Comparison of ENCODE assay signal across 16 cellular contexts in the genomic region with DNA sequence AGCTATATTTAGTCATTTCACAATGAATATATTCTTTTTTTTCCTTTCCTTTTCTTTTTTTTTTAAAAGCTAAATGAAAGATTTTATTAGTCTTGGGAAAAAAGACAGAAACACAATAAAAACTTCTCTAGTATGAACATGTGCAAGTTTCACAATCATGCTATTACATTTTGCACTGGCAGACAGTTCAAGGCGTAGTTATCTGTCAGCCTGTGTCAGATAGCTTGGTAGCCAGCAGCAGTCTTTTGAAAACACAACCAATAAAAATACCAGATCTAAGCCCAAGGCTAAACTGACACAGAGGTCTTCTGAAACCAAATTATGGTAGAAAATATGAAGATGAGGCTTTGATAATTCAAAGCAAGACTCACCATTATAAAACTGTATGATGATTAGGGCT.
A peak's percentile ranks its signal among the peaks of the same experiment; 100 is the strongest.
DNase-seq lines count a peak whose midpoint lies in the region; ATAC-seq, FAIRE-seq and TF ChIP-seq lines count a peak whose summit lies in the region.
"Had no signal": no experiment of that assay in that cellular context is flagged by ENCODE, and none has a peak within 500 bp of the region (broad histone marks: within the 10 kb centered on the region; RNA-seq: fewer than 3 reads in every experiment).

No MANE protein-coding gene starts in this region.

- H3F3A ChIP-seq in SK-N-SH (replicated peaks; ENCODE audit: insufficient read depth) (no peaks in the 10 kb centered on the region), neural cell (ENCODE audit: insufficient read depth, low read length, poor library complexity, severe bottlenecking) (no peaks in the 10 kb centered on the region)

- no peak overlapping the region for H2AFZ ChIP-seq in SK-N-SH (ENCODE audit: low read depth)
- no peak overlapping the region for H2AFZ ChIP-seq in neural cell (ENCODE audit: low read depth, low read length)

- no peaks in the 10 kb centered on the region for H3K79me2 ChIP-seq in SK-N-SH (ENCODE audit: insufficient read depth)
- no peaks in the 10 kb centered on the region for H3K79me2 ChIP-seq in neural cell (replicated peaks; ENCODE audit: insufficient read depth, low read length)

- H3K9ac ChIP-seq in SK-N-SH (no peak overlapping the region), neural cell (ENCODE audit: low read length) (no peak overlapping the region)

- H3K4me2 ChIP-seq in SK-N-SH (no peak overlapping the region), neural cell (ENCODE audit: low read length) (no peak overlapping the region)

- H3K9me3 ChIP-seq in SK-N-SH = no peaks in the 10 kb centered on the region
- no peaks in the 10 kb centered on the region for H3K9me3 ChIP-seq in neural cell (ENCODE audit: low read length)
- H3K9me3 ChIP-seq in right lobe of liver = no peaks in the 10 kb centered on the region
- H3K9me3 ChIP-seq: Caco-2 had no signal

- CTCF ChIA-PET in SK-N-SH (lab: Yijun Ruan, JAX) = no interaction called here

- no peak for DNase-seq in SK-N-SH
- DNase-seq in GM12891 (ENCODE audit: insufficient read length, low spot score) = no peak
- no peak for DNase-seq in type B pancreatic cell (ENCODE audit: extremely low spot score, unreplicated experiment)
- no peak for DNase-seq in right lobe of liver
- DNase-seq in erythroblast (lab: John Stamatoyannopoulos, UW) = no peak
- DNase-seq: Caco-2; CD8-positive, alpha-beta T cell; DND-41; GDM1; GOT3; H9 had no signal

- peak in 1 of 2 experiments; percentile 39; a peak in 1 of 4 replicates for TF ChIP-seq EP300 in SK-N-SH (IDR thresholded peaks at IDR 0.05; ENCODE audit: borderline replicate concordance in 1 of 2, low read depth in 1 of 2, low read length in 1 of 2)
- TF ChIP-seq EP300 in neural cell (conservative IDR thresholded peaks at IDR 0.05; ENCODE audit: poor library complexity, severe bottlenecking) = peak; percentile 38

- FAIRE-seq in GM12891 (lab: Jason Lieb, UNC) (peak; percentile 16), endometrium (lab: Jason Lieb, UNC) (peak; percentile 85)

- ATAC-seq in SK-N-SH treated with all-trans-retinoic acid at 6 μM for 48 hours (no peak), right lobe of liver (no peak)
- ATAC-seq: CD8-positive, alpha-beta T cell had no signal

- no peaks in the 10 kb centered on the region for H3K4me1 Mint-ChIP-seq in type B pancreatic cell (ENCODE audit: unreplicated experiment)

- no peaks in the 10 kb centered on the region for H3K36me3 ChIP-seq in SK-N-SH (replicated peaks in 1 of 2; ENCODE audit: control insufficient read depth in 1 of 2, insufficient read depth in 2 of 2, low read length in 1 of 2)
- H3K36me3 ChIP-seq in neural cell (ENCODE audit: insufficient read depth, low read length) = no peaks in the 10 kb centered on the region
- H3K36me3 ChIP-seq in right lobe of liver = no peaks in the 10 kb centered on the region

- H3K4me1 ChIP-seq in SK-N-SH (ENCODE audit: control insufficient read depth in 1 of 2, insufficient read depth in 2 of 2, low read depth in 1 of 2, low read length in 1 of 2) = no peaks in the 10 kb centered on the region; a peak in 1 of 4 replicates
- H3K4me1 ChIP-seq in right lobe of liver = no peaks in the 10 kb centered on the region
- H3K4me1 ChIP-seq: Caco-2 had no signal

- no peak overlapping the region for H3K4me3 Mint-ChIP-seq in type B pancreatic cell
- H3K4me3 Mint-ChIP-seq: CD14-positive monocyte; CD8-positive, alpha-beta T cell; H9 had no signal

- no peaks in the 10 kb centered on the region for H3K36me3 Mint-ChIP-seq in type B pancreatic cell
- H3K36me3 Mint-ChIP-seq: CD14-positive monocyte; CD8-positive, alpha-beta T cell had no signal

- intact Hi-C loops in right lobe of liver (cut with DNase I) = no loop called here

- H3K9me3 Mint-ChIP-seq in type B pancreatic cell = no peaks in the 10 kb centered on the region
- H3K9me3 Mint-ChIP-seq: CD14-positive monocyte; CD8-positive, alpha-beta T cell; H9 had no signal

- H3K27me3 ChIP-seq in SK-N-SH (ENCODE audit: insufficient read depth) = no peaks in the 10 kb centered on the region
- H3K27me3 ChIP-seq in neural cell (ENCODE audit: insufficient read depth, low read depth, low read length) = no peaks in the 10 kb centered on the region
- no peaks in the 10 kb centered on the region for H3K27me3 ChIP-seq in right lobe of liver

- H3K27ac ChIP-seq in SK-N-SH (ENCODE audit: low read depth in 2 of 2, low read length in 1 of 2) (no peak overlapping the region), neural cell (ENCODE audit: low read length) (no peak overlapping the region), right lobe of liver (no peak overlapping the region)
- H3K27ac ChIP-seq: 22Rv1 had no signal

- H3K27ac Mint-ChIP-seq in type B pancreatic cell = no peak overlapping the region
- H3K27ac Mint-ChIP-seq: CD14-positive monocyte; CD8-positive, alpha-beta T cell; H9 had no signal

- peaks cover 5% of the 10 kb centered on the region for H3K27me3 Mint-ChIP-seq in type B pancreatic cell

- POLR2A ChIA-PET in SK-N-SH (lab: Yijun Ruan, JAX) = no interaction called here

- H4K20me1 ChIP-seq in SK-N-SH (ENCODE audit: insufficient read depth) (no peaks in the 10 kb centered on the region), neural cell (ENCODE audit: insufficient read depth) (no peaks in the 10 kb centered on the region)

- no peak for TF ChIP-seq CTCF in SK-N-SH (IDR thresholded peaks at IDR 0.05)
- no peak for TF ChIP-seq CTCF in neural cell (IDR thresholded peaks at IDR 0.05; ENCODE audit: poor library complexity, severe bottlenecking)
- TF ChIP-seq CTCF in type B pancreatic cell (conservative IDR thresholded peaks at IDR 0.05) = no peak
- no peak for TF ChIP-seq CTCF in right lobe of liver (IDR thresholded peaks at IDR 0.05)

- no peaks in the 10 kb centered on the region for H3K9me2 ChIP-seq in SK-N-SH
- H3K9me2 ChIP-seq in neural cell (ENCODE audit: insufficient read depth, low read length) = no peaks in the 10 kb centered on the region

- no peak for TF ChIP-seq RAD21 in SK-N-SH (IDR thresholded peaks at IDR 0.05; ENCODE audit: low read length)
- no peak for TF ChIP-seq RAD21 in neural cell (conservative IDR thresholded peaks at IDR 0.05)

- no peak overlapping the region for H3K4me3 ChIP-seq in SK-N-SH (ENCODE audit: low read depth in 2 of 2, low read length in 1 of 2)
- H3K4me3 ChIP-seq in neural cell (ENCODE audit: low read length) = no peak overlapping the region
- H3K4me3 ChIP-seq in right lobe of liver = no peak overlapping the region

- TF ChIP-seq POLR2A in GM12891 (IDR thresholded peaks at IDR 0.05; ENCODE audit: low read depth, low read length) = no peak
- no peak for TF ChIP-seq POLR2A in right lobe of liver (IDR thresholded peaks at IDR 0.05)
- TF ChIP-seq POLR2A in erythroblast (IDR thresholded peaks at IDR 0.05; ENCODE audit: low read length) = no peak

- WGBS in SK-N-SH (ENCODE audit: low lambda C conversion rate) = 23% methylated on average over 1 of the region's 1 CpG
- 54% methylated on average over 1 of the region's 1 CpG for WGBS in right lobe of liver (ENCODE audit: insufficient coverage, low coverage, low lambda C conversion rate, missing lambda C conversion rate)

TF ChIP-seq in SK-N-SH, 30 proteins besides CTCF, POLR2A, EP300 and RAD21:
- TF ChIP-seq GATA2 (CRISPR knock-in tag; IDR thresholded peaks at IDR 0.05) (peak; percentile 41; the same call in 1 of the 2 replicates), RCOR1 (IDR thresholded peaks at IDR 0.05; ENCODE audit: low read length) (0 out of 2 replicates have a peak, but pooled peaks have one; percentile 36), FOSL2 (IDR thresholded peaks at IDR 0.05; ENCODE audit: borderline replicate concordance, low read depth) (no peak)

TF ChIP-seq in SK-N-SH treated with all-trans-retinoic acid at 6 μM for 48 hours, 23 proteins besides CTCF, POLR2A, EP300 and RAD21 (continues in another document):
- TF ChIP-seq GLIS3 (CRISPR knock-in tag; IDR thresholded peaks at IDR 0.05) (no peak), ZFP30 (CRISPR knock-in tag; IDR thresholded peaks at IDR 0.05) (no peak), ZNF565 (CRISPR knock-in tag; conservative IDR thresholded peaks at IDR 0.05; ENCODE audit: low read depth) (no peak), PPARA (CRISPR knock-in tag; IDR thresholded peaks at IDR 0.05; ENCODE audit: borderline replicate concordance) (no peak)

TF ChIP-seq in GM12891, 5 proteins besides CTCF, POLR2A, EP300 and RAD21:
- TF ChIP-seq POU2F2 (IDR thresholded peaks at IDR 0.05; ENCODE audit: low read depth, low read length) = no peak
- TF ChIP-seq POLR2AphosphoS5 (IDR thresholded peaks at IDR 0.05; ENCODE audit: low read depth, low read length) = no peak
- TF ChIP-seq PAX5 (IDR thresholded peaks at IDR 0.05; ENCODE audit: insufficient read depth, low read length, severe bottlenecking) = no peak
- TF ChIP-seq TAF1 (IDR thresholded peaks at IDR 0.05; ENCODE audit: low read depth, low read length) = no peak
- no peak for TF ChIP-seq SPI1 (IDR thresholded peaks at IDR 0.05; ENCODE audit: low read depth, low read length)

TF ChIP-seq in neural cell, 6 proteins besides CTCF, POLR2A, EP300 and RAD21 (continues in another document):
- no peak for TF ChIP-seq EZH2 (IDR thresholded peaks at IDR 0.05; ENCODE audit: borderline replicate concordance, insufficient read depth, low read length, poor library complexity, severe bottlenecking)
- no peak for TF ChIP-seq POLR2AphosphoS5 (IDR thresholded peaks at IDR 0.05)
- TF ChIP-seq MXI1 (conservative IDR thresholded peaks at IDR 0.05; ENCODE audit: poor library complexity, severe bottlenecking) = no peak
- TF ChIP-seq, protein P1, sequence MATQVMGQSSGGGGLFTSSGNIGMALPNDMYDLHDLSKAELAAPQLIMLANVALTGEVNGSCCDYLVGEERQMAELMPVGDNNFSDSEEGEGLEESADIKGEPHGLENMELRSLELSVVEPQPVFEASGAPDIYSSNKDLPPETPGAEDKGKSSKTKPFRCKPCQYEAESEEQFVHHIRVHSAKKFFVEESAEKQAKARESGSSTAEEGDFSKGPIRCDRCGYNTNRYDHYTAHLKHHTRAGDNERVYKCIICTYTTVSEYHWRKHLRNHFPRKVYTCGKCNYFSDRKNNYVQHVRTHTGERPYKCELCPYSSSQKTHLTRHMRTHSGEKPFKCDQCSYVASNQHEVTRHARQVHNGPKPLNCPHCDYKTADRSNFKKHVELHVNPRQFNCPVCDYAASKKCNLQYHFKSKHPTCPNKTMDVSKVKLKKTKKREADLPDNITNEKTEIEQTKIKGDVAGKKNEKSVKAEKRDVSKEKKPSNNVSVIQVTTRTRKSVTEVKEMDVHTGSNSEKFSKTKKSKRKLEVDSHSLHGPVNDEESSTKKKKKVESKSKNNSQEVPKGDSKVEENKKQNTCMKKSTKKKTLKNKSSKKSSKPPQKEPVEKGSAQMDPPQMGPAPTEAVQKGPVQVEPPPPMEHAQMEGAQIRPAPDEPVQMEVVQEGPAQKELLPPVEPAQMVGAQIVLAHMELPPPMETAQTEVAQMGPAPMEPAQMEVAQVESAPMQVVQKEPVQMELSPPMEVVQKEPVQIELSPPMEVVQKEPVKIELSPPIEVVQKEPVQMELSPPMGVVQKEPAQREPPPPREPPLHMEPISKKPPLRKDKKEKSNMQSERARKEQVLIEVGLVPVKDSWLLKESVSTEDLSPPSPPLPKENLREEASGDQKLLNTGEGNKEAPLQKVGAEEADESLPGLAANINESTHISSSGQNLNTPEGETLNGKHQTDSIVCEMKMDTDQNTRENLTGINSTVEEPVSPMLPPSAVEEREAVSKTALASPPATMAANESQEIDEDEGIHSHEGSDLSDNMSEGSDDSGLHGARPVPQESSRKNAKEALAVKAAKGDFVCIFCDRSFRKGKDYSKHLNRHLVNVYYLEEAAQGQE (IDR thresholded peaks at IDR 0.05; ENCODE audit: borderline replicate concordance) = no peak
- no peak for TF ChIP-seq SMC3 (conservative IDR thresholded peaks at IDR 0.05; ENCODE audit: poor library complexity)
